10 cellular contexts compared by ENCODE assay signal in genomic region chr14:63843796-63844195, GRCh38.
"Had no signal": no experiment of that assay in that cellular context is flagged by ENCODE, and none has a peak within 500 bp of the region (broad histone marks: within the 10 kb centered on the region; RNA-seq: fewer than 3 reads in every experiment).

No MANE protein-coding gene starts in this region.

- H3K27ac ChIP-seq: HL-60 had no signal

- ATAC-seq: GM23338, HCT116, K562 had no signal

- DNase-seq: H9, HFFc6, IMR-90, KG1 had no signal

- FAIRE-seq: H1, H54, K562 had no signal

- H3K4me3 ChIP-seq: GM23338, K562 had no signal
